9 cellular contexts compared by ENCODE assay signal in the genomic region with DNA sequence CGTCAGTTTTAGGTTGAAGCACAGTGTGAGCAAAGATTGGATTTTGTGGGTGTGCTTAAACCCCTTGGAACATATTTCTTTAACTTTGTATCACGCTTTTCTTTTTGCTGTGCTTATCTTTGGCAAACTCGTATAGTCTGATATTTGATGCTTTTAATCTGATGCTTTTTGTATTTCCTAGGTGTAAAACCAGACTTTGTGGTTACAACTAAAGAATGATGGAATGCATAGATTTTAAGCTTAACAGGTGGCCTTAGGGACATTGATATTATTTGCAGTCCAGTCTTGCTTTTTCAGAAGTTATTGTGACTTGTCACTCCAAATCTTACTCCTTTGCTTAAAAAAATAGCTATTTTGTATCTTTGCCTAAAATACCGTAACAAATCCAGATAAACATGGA. TPM values are rescaled to one million over a fixed set of nuclear protein-coding genes. Genes with fewer than 3 reads are reported as not detected.
DNase-seq lines count a peak whose midpoint lies in the region; ATAC-seq, FAIRE-seq and TF ChIP-seq lines count a peak whose summit lies in the region.
"Had no signal": no experiment of that assay in that cellular context is flagged by ENCODE, and none has a peak within 500 bp of the region (broad histone marks: within the 10 kb centered on the region; RNA-seq: fewer than 3 reads in every experiment).

No MANE protein-coding gene starts in this region.

- peak overlapping the region in 2 of 3 donors; percentile 95 to 96 for H3K27ac Mint-ChIP-seq in IgD-negative memory B cell
- H3K27ac Mint-ChIP-seq in central memory CD8-positive, alpha-beta T cell (ENCODE audit: low read depth) = peak overlapping the region; percentile 96
- H3K27ac Mint-ChIP-seq in naive thymus-derived CD4-positive, alpha-beta T cell = peak overlapping the region in 7 of 9 donors; percentile 10 to 98 (median 94)

- POLR2A ChIA-PET in BJ (lab: Charles Lee) = interaction anchor here (0.9 kb wide), 1 partner anchor 8 kb away, joined by 3 read pairs; no protein-coding TSS in a partner anchor
- POLR2A ChIA-PET in naive thymus-derived CD4-positive, alpha-beta T cell (lab: Charles Lee) = interaction anchor here (0.6 kb wide), 1 partner anchor 25 kb away, joined by 6 read pairs; no protein-coding TSS in a partner anchor

- H3K27ac ChIP-seq in naive thymus-derived CD4-positive, alpha-beta T cell (ENCODE audit: low read depth, low read length) = no peak overlapping the region

- H3K27me3 Mint-ChIP-seq in IgD-negative memory B cell = no peaks in the 10 kb centered on the region
- H3K27me3 Mint-ChIP-seq in central memory CD8-positive, alpha-beta T cell = peaks cover 7% of the 10 kb centered on the region
- peaks cover 3 to 13% (median 4%) of the 10 kb centered on the region in 5 donors for H3K27me3 Mint-ChIP-seq in naive thymus-derived CD4-positive, alpha-beta T cell

- H3K4me3 Mint-ChIP-seq in IgD-negative memory B cell = peak overlapping the region; percentile 96 to 99 (median 98)
- peak overlapping the region; percentile 98 for H3K4me3 Mint-ChIP-seq in central memory CD8-positive, alpha-beta T cell
- H3K4me3 Mint-ChIP-seq in naive thymus-derived CD4-positive, alpha-beta T cell = peak overlapping the region; percentile 93 to 99 (median 98)

- no peak for FAIRE-seq in GM19239 (lab: Jason Lieb, UNC)

- H3K36me3 ChIP-seq in BJ (ENCODE audit: control insufficient read depth, insufficient read depth, low read length) = no peaks in the 10 kb centered on the region
- peaks cover 0 to 6% (median 0%) of the 10 kb centered on the region in 3 experiments for H3K36me3 ChIP-seq in naive thymus-derived CD4-positive, alpha-beta T cell (ENCODE audit: control insufficient read depth in 2 of 3, insufficient read depth in 3 of 3, low read length in 3 of 3)

- no peak for ATAC-seq in central memory CD8-positive, alpha-beta T cell (replicated peaks; ENCODE audit: extremely low read depth, poor library complexity, severe bottlenecking)
- ATAC-seq in naive thymus-derived CD4-positive, alpha-beta T cell = no peak

- no peaks in the 10 kb centered on the region for H3K9me3 ChIP-seq in naive thymus-derived CD4-positive, alpha-beta T cell (ENCODE audit: control insufficient read depth in 2 of 3, low read length in 3 of 3)

- peaks cover 5 to 8% of the 10 kb centered on the region in 2 donors for H3K4me1 ChIP-seq in naive thymus-derived CD4-positive, alpha-beta T cell (ENCODE audit: control insufficient read depth in 2 of 2, insufficient read depth in 2 of 2, low read length in 2 of 2)

- intact Hi-C loops in naive thymus-derived CD4-positive, alpha-beta T cell (cut with micrococcal nuclease) = loop anchor here (10.0 kb wide), 6 partner anchors 321 to 1731 kb away; a partner anchor contains a TSS

- CTCF ChIA-PET in BJ (lab: Yijun Ruan, JAX) = interaction anchor here (0.9 to 1.4 kb wide), 3 partner anchors 8 to 111 kb away, joined by 3 read pairs; no protein-coding TSS in a partner anchor
- CTCF ChIA-PET in naive thymus-derived CD4-positive, alpha-beta T cell (lab: Charles Lee) = interaction anchor here (0.8 to 1.1 kb wide), 2 partner anchors 7 to 112 kb away, joined by 3 read pairs; no protein-coding TSS in a partner anchor

- DNase-seq in BJ (ENCODE audit: low read depth) (no peak), NCI-H345 (lab: John Stamatoyannopoulos, UW) (no peak), ureter (ENCODE audit: low spot score) (no peak), UCSD-AML1 (lab: John Stamatoyannopoulos, UW; ENCODE audit: unreplicated experiment) (no peak), GM19239 (ENCODE audit: insufficient read length, low spot score) (no peak)
- DNase-seq in central memory CD8-positive, alpha-beta T cell (ENCODE audit: low spot score in 2 of 2) = no peak
- no peak for DNase-seq in naive thymus-derived CD4-positive, alpha-beta T cell
- DNase-seq: erythroblast had no signal

- peaks cover 6% of the 10 kb centered on the region for H3K36me3 Mint-ChIP-seq in IgD-negative memory B cell
- H3K36me3 Mint-ChIP-seq in central memory CD8-positive, alpha-beta T cell (ENCODE audit: insufficient read depth) = peaks cover 9% of the 10 kb centered on the region
- H3K36me3 Mint-ChIP-seq in naive thymus-derived CD4-positive, alpha-beta T cell = peaks cover 0 to 10% (median 0%) of the 10 kb centered on the region in 5 donors

- no peak for TF ChIP-seq CTCF in BJ (IDR thresholded peaks at IDR 0.05; ENCODE audit: insufficient read depth, low read depth, low read length)

- peaks cover 22 to 26% (median 23%) of the 10 kb centered on the region in 3 donors for H3K4me1 Mint-ChIP-seq in IgD-negative memory B cell
- peaks cover 38% of the 10 kb centered on the region for H3K4me1 Mint-ChIP-seq in central memory CD8-positive, alpha-beta T cell
- H3K4me1 Mint-ChIP-seq in naive thymus-derived CD4-positive, alpha-beta T cell = peaks cover 17 to 44% (median 37%) of the 10 kb centered on the region in 7 donors

- H3K27me3 ChIP-seq in BJ (ENCODE audit: control insufficient read depth, insufficient read depth, low read length) = no peaks in the 10 kb centered on the region
- H3K27me3 ChIP-seq in naive thymus-derived CD4-positive, alpha-beta T cell (ENCODE audit: control insufficient read depth in 2 of 2, insufficient read depth in 2 of 2, low read length in 2 of 2) = no peaks in the 10 kb centered on the region

- no peaks in the 10 kb centered on the region for H3K9me3 Mint-ChIP-seq in IgD-negative memory B cell
- H3K9me3 Mint-ChIP-seq in central memory CD8-positive, alpha-beta T cell = no peaks in the 10 kb centered on the region
- H3K9me3 Mint-ChIP-seq in naive thymus-derived CD4-positive, alpha-beta T cell = peaks cover 0 to 5% (median 0%) of the 10 kb centered on the region in 11 donors

- peak overlapping the region; percentile 71 for H3K4me3 ChIP-seq in BJ (ENCODE audit: low read depth, low read length)
- no peak overlapping the region for H3K4me3 ChIP-seq in naive thymus-derived CD4-positive, alpha-beta T cell (ENCODE audit: low read length)

RNA-seq across cellular contexts. Expression of a gene that starts 1.3 kb away (rescaled TPM):
- polyA plus RNA-seq in BJ (2011; rRNA removed) (9.1 and 15.1 TPM in 2 replicates), IgD-negative memory B cell (8.3 TPM)
- polyA minus RNA-seq in BJ (2011; rRNA and poly(A)+ RNA removed) = 12.0 and 15.2 TPM in 2 replicates
- 10 to 100 TPM; 14.7 to 26.1 (median 17.6) TPM for total RNA-seq in naive thymus-derived CD4-positive, alpha-beta T cell
- polyA plus RNA-seq in naive thymus-derived CD4-positive, alpha-beta T cell = 10 to 100 TPM; 12.8 to 16.1 TPM
- 30.9 TPM for total RNA-seq in ureter
